ENCODE assay signal across 11 cellular contexts in the genomic region with DNA sequence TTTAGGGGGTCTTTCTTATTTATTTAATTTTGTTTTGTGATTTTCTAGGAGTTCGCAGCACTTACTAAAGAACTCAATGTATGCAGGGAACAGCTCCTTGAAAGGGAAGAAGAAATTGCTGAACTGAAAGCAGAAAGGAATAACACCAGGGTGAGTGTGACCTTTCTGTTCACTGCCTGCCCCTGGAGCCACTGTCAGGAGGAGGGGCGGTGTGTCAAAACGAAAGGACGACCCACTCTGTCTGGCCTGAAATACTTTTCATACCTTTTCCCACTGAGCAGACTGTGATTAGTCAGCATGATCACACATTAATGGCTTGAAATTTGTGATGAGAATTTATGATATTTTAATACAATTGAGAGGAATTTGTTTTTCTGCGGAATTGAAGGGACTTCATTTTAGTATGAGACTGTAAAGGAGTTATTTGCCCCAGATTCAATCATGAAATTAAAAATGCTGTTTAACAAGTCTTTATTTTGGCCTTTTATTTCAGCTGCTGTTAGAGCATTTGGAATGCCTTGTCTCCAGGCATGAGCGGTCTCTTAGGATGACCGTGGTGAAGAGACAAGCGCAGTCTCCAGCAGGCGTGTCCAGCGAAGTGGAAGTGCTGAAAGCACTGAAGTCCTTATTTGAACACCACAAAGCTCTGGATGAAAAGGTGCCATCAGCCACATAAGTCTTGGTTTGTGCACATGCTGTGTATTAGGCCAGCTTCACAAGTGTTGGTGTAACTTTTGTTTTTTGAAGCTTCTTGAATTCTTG. TPM values are rescaled to one million over a fixed set of nuclear protein-coding genes. Genes with fewer than 3 reads are reported as not detected.
DNase-seq lines count a peak whose midpoint lies in the region; ATAC-seq and TF ChIP-seq lines count a peak whose summit lies in the region.
"Had no signal": no experiment of that assay in that cellular context is flagged by ENCODE, and none has a peak within 500 bp of the region (broad histone marks: within the 10 kb centered on the region; RNA-seq: fewer than 3 reads in every experiment).

No MANE protein-coding gene starts in this region.

- H3K4me1 ChIP-seq in left lung = peaks cover 14 to 64% of the 10 kb centered on the region in 2 donors
- H3K4me1 ChIP-seq: BLaER1 had no signal

- no peaks in the 10 kb centered on the region for H3K27me3 Mint-ChIP-seq in stimulated activated naive CD8-positive, alpha-beta T cell treated with anti-CD3 and anti-CD28 coated beads, Interleukin-15, amount 100 ng/mL, for 72 hours

- peaks cover 0 to 66% of the 10 kb centered on the region in 2 donors for H3K36me3 ChIP-seq in left lung

- H3K4me1 Mint-ChIP-seq in stimulated activated naive CD8-positive, alpha-beta T cell treated with anti-CD3 and anti-CD28 coated beads, Interleukin-15, amount 100 ng/mL, for 72 hours = peaks cover 11% of the 10 kb centered on the region

- H3K27ac ChIP-seq in left lung = peak overlapping the region; percentile 9 to 91
- H3K27ac ChIP-seq: BLaER1 had no signal

- intact Hi-C loops in left lung (cut with DNase I) = no loop called here

- no peak for DNase-seq in stimulated activated naive CD8-positive, alpha-beta T cell treated with anti-CD3 and anti-CD28 coated beads, Interleukin-15, Interleukin-2, amounts not matched to agents 100 U/mL and 50 U/mL, for 24 hours
- DNase-seq in stimulated activated naive CD8-positive, alpha-beta T cell treated with anti-CD3 and anti-CD28 coated beads, Interleukin-15, amount 100 ng/mL, for 72 hours = no peak
- DNase-seq in left lung = no peak
- no peak for DNase-seq in NCI-H748 treated with DMSO at 0.1 percent for 48 hours (lab: John Stamatoyannopoulos, UW)
- DNase-seq in NCI-H526 (lab: John Stamatoyannopoulos, UW) = no peak
- no peak for DNase-seq in NCI-H2171 treated with DMSO at 0.1 percent for 48 hours (lab: John Stamatoyannopoulos, UW)
- DNase-seq in activated naive CD4-positive, alpha-beta T cell (lab: John Stamatoyannopoulos, UW) = no peak
- DNase-seq: anterior cingulate cortex had no signal

- H3K9me3 Mint-ChIP-seq in stimulated activated naive CD8-positive, alpha-beta T cell treated with anti-CD3 and anti-CD28 coated beads, Interleukin-15, amount 100 ng/mL, for 72 hours = no peaks in the 10 kb centered on the region

- peak; percentile 63 for ATAC-seq in stimulated activated naive CD8-positive, alpha-beta T cell treated with anti-CD3 and anti-CD28 coated beads, Interleukin-15, Interleukin-2, amounts not matched to agents 100 U/mL and 50 U/mL, for 24 hours
- ATAC-seq in stimulated activated naive CD8-positive, alpha-beta T cell treated with anti-CD3 and anti-CD28 coated beads, Interleukin-15, amount 100 ng/mL, for 72 hours = no peak
- peak; percentile 61 for ATAC-seq in HG03432 (IDR thresholded peaks at IDR 0.05; ENCODE audit: unreplicated experiment)
- no peak for ATAC-seq in left lung
- ATAC-seq: gastroesophageal sphincter had no signal

- no peaks in the 10 kb centered on the region for H3K27me3 ChIP-seq in left lung
- H3K27me3 ChIP-seq: BLaER1, gastroesophageal sphincter had no signal

- H3K4me3 ChIP-seq in left lung = no peak overlapping the region
- H3K4me3 ChIP-seq: BLaER1, gastroesophageal sphincter had no signal

- H3K4me3 Mint-ChIP-seq in stimulated activated naive CD8-positive, alpha-beta T cell treated with anti-CD3 and anti-CD28 coated beads, Interleukin-15, amount 100 ng/mL, for 72 hours = no peak overlapping the region

- H3K27ac Mint-ChIP-seq in stimulated activated naive CD8-positive, alpha-beta T cell treated with anti-CD3 and anti-CD28 coated beads, Interleukin-15, amount 100 ng/mL, for 72 hours = no peak overlapping the region

- no peak for TF ChIP-seq CTCF in left lung (IDR thresholded peaks at IDR 0.05)

- H3K9me3 ChIP-seq in left lung = no peaks in the 10 kb centered on the region
- H3K9me3 ChIP-seq: BLaER1, gastroesophageal sphincter had no signal

RNA-seq across cellular contexts. Expression of gene PPFIA1, which starts 54.0 kb away (rescaled TPM):
- 10 to 100 TPM; 52.8 to 66.0 TPM for total RNA-seq in left lung

Comparison
In these comparisons a context has a peak if more than half of its experiments do, and no peak if none do; other contexts are left out.
1. ATAC-seq: peak in stimulated activated naive CD8-positive, alpha-beta T cell treated with anti-CD3 and anti-CD28 coated beads, Interleukin-15, Interleukin-2, amounts not matched to agents 100 U/mL and 50 U/mL, for 24 hours (single experiment) and HG03432 (single experiment); none in stimulated activated naive CD8-positive, alpha-beta T cell treated with anti-CD3 and anti-CD28 coated beads, Interleukin-15, amount 100 ng/mL, for 72 hours (single experiment) and left lung (single experiment).